Comparison of ENCODE assay signal across 1 cellular context in genomic region chr9:123225995-123226394, GRCh38.
A peak's percentile ranks its signal among the peaks of the same experiment; 100 is the strongest.
TF ChIP-seq lines count a peak whose summit lies in the region.

No MANE protein-coding gene starts in this region.

TF ChIP-seq in K562, 482 proteins besides CTCF, POLR2A, EP300 and RAD21 (continued from another document):
- peak; percentile 44 for TF ChIP-seq ATF3 (IDR thresholded peaks at IDR 0.05)
- TF ChIP-seq ATF3 (CRISPR knock-in tag; conservative IDR thresholded peaks at IDR 0.05): no peak
- 0 out of 4 replicates have a peak, but pooled peaks of 1 of the 2 experiments have one; percentile 17 for TF ChIP-seq KDM1A (IDR thresholded peaks at IDR 0.05)
- peak; percentile 87 for TF ChIP-seq FOSL1 (tag; conservative IDR thresholded peaks at IDR 0.05)
TF ChIP-seq in K562: peak in this region for 5.
